Comparison of ENCODE assay signal across 8 cellular contexts in the genomic region with DNA sequence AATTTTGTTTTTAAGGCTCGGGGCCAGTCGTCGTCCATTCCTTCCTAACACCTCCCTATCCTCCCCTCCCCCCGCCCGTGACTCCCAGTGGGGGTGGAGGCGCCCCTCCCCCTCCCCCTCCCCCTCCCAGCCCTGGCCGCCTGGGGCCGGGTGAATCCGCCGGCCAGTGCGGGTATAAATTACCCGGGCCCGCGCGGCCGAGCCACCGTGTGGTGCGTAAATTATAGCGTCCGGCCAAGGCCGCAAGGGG. TPM values are rescaled to one million over a fixed set of nuclear protein-coding genes. Genes with fewer than 3 reads are reported as not detected.
DNase-seq lines count a peak whose midpoint lies in the region; ATAC-seq, FAIRE-seq and TF ChIP-seq lines count a peak whose summit lies in the region.

No MANE protein-coding gene starts in this region.

- in situ Hi-C loops in GM12878 (cut with MboI) = loop anchor here (25.0 kb wide), 1 partner anchor 174 kb away; no protein-coding TSS in a partner anchor

- H3K4me3 ChIP-seq in GM12878 (peak overlapping the region; percentile 70; the same call in 1 of the 2 replicates), right lobe of liver (peak overlapping the region; percentile 63 to 70 (median 67)), urinary bladder (ENCODE audit: low read depth, low read length) (peak overlapping the region; percentile 52)

- H3K4me3 Mint-ChIP-seq in activated naive CD4-positive, alpha-beta T cell treated with anti-CD3 and anti-CD28 coated beads, Interleukin-2, amount 50 U/mL, for 24 hours = peak overlapping the region; percentile 82

- peak overlapping the region; percentile 75 for H3K4me2 ChIP-seq in GM12878 (ENCODE audit: control insufficient read depth, insufficient read depth)

- peak overlapping the region; percentile 46; the same call in 1 of the 2 replicates for H3K27ac ChIP-seq in GM12878 (ENCODE audit: control insufficient read depth, insufficient read depth)
- H3K27ac ChIP-seq in right lobe of liver = peak overlapping the region; percentile 72 to 92 (median 87)
- H3K27ac ChIP-seq in urinary bladder (ENCODE audit: low read depth) = no peak overlapping the region

- peaks cover 0 to 5% of the 10 kb centered on the region in 2 experiments; a peak in 2 of 4 replicates for H3K36me3 ChIP-seq in GM12878 (ENCODE audit: control insufficient read depth in 2 of 2, insufficient read depth in 2 of 2, low read length in 1 of 2)
- H3K36me3 ChIP-seq in right lobe of liver = no peaks in the 10 kb centered on the region
- H3K36me3 ChIP-seq in urinary bladder (ENCODE audit: insufficient read depth) = no peaks in the 10 kb centered on the region

- H3K79me2 ChIP-seq in GM12878 (ENCODE audit: control insufficient read depth, insufficient read depth, low read length) = peaks cover 43% of the 10 kb centered on the region

- H2AFZ ChIP-seq in GM12878 (ENCODE audit: control insufficient read depth, low read depth, low read length) = no peak overlapping the region

- BruUV-seq in GM12878 (replicated peaks; lab: Mats Ljungman, UMichigan) = no TSS peak

- peak; percentile 0; the same call in 2 of the 3 replicates for ATAC-seq in GM12878
- ATAC-seq in right lobe of liver = peak in 1 of 4 donors; percentile 0
- ATAC-seq in GM21367 (IDR thresholded peaks at IDR 0.05; ENCODE audit: unreplicated experiment) = no peak

- peaks cover 29% of the 10 kb centered on the region for H3K4me1 Mint-ChIP-seq in activated naive CD4-positive, alpha-beta T cell treated with anti-CD3 and anti-CD28 coated beads, Interleukin-2, amount 50 U/mL, for 24 hours

- POLR2A ChIA-PET in GM12878 (lab: Charles Lee) = interaction anchor here (1.4 to 1.9 kb wide), 2 partner anchors 53 to 56 kb away, joined by 7 to 8 read pairs; no protein-coding TSS in a partner anchor

- RAD21 ChIA-PET in GM12878 (lab: Charles Lee; ENCODE audit: unreplicated experiment) = interaction anchor here (0.7 to 6.0 kb wide), 8 partner anchors 42 to 190 kb away, joined by 3 to 56 read pairs (median 12); no protein-coding TSS in a partner anchor

- H3K27me3 ChIP-seq in GM12878 (replicated peaks in 1 of 2; ENCODE audit: control insufficient read depth in 2 of 2, insufficient read depth in 2 of 2, low read length in 1 of 2) (no peaks in the 10 kb centered on the region), right lobe of liver (no peaks in the 10 kb centered on the region)

- no peaks in the 10 kb centered on the region for H3K27me3 Mint-ChIP-seq in activated naive CD4-positive, alpha-beta T cell treated with anti-CD3 and anti-CD28 coated beads, Interleukin-2, amount 50 U/mL, for 24 hours

- H3K4me1 ChIP-seq in GM12878 (ENCODE audit: control insufficient read depth, insufficient read depth, low read length) (peaks cover 37% of the 10 kb centered on the region), right lobe of liver (peaks cover 0 to 39% (median 18%) of the 10 kb centered on the region in 4 donors), urinary bladder (ENCODE audit: insufficient read depth) (peaks cover 2% of the 10 kb centered on the region)

- no peak overlapping the region; the same call in 1 of the 2 replicates for H3K9ac ChIP-seq in GM12878 (ENCODE audit: control insufficient read depth, insufficient read depth, low read length)

- peaks cover 12% of the 10 kb centered on the region for H4K20me1 ChIP-seq in GM12878 (ENCODE audit: control insufficient read depth, insufficient read depth)

- intact Hi-C loops in GM12878 (cut with micrococcal nuclease; ENCODE audit: unreplicated experiment) = loop anchor here (5.0 kb wide), 1 partner anchor 309 kb away; no protein-coding TSS in a partner anchor
- intact Hi-C loops in right lobe of liver (cut with DNase I) = loop anchor here in 1 of 2 donors (10.0 kb wide), 1 partner anchor 46 kb away; no protein-coding TSS in a partner anchor

- H3K9me3 ChIP-seq in GM12878 (replicated peaks; ENCODE audit: control insufficient read depth, insufficient read depth, low read length) (no peaks in the 10 kb centered on the region), right lobe of liver (no peaks in the 10 kb centered on the region)

- H3K27ac Mint-ChIP-seq in activated naive CD4-positive, alpha-beta T cell treated with anti-CD3 and anti-CD28 coated beads, Interleukin-2, amount 50 U/mL, for 24 hours = no peak overlapping the region

- no peak for TF ChIP-seq EP300 in GM12878 (IDR thresholded peaks at IDR 0.05; ENCODE audit: borderline replicate concordance in 1 of 2, control insufficient read depth in 1 of 2, low read depth in 2 of 2, low read length in 2 of 2)

- SMC1A ChIA-PET in GM12878 (lab: Charles Lee; ENCODE audit: uncharacterized antibody, unreplicated experiment) = interaction anchor here (0.6 to 3.1 kb wide), 8 partner anchors 40 to 116 kb away, joined by 3 to 20 read pairs (median 4); no protein-coding TSS in a partner anchor

- WGBS in GM12878 (ENCODE audit: insufficient coverage, insufficient replicate concordance, low lambda C conversion rate, missing lambda C conversion rate) = 0% methylated on average over 3 of the region's 21 CpGs
- 0% methylated on average over 11 of the region's 21 CpGs for WGBS in right lobe of liver (ENCODE audit: insufficient coverage, low coverage, low lambda C conversion rate, missing lambda C conversion rate)
- 2% methylated on average over 21 of the region's 21 CpGs for WGBS in urinary bladder

- no peaks in the 10 kb centered on the region for H3K9me3 Mint-ChIP-seq in activated naive CD4-positive, alpha-beta T cell treated with anti-CD3 and anti-CD28 coated beads, Interleukin-2, amount 50 U/mL, for 24 hours

- CTCF ChIA-PET in GM12878 (lab: Yijun Ruan, JAX) = interaction anchor here (1.0 to 5.3 kb wide), 21 partner anchors 42 to 191 kb away, joined by 3 to 47 read pairs (median 7); no protein-coding TSS in a partner anchor

- H3K36me3 Mint-ChIP-seq in activated naive CD4-positive, alpha-beta T cell treated with anti-CD3 and anti-CD28 coated beads, Interleukin-2, amount 50 U/mL, for 24 hours = no peaks in the 10 kb centered on the region

- no peak for TF ChIP-seq CTCF in GM12878 (IDR thresholded peaks at IDR 0.05 in 2 of 3, conservative IDR thresholded peaks at IDR 0.05 in 1 of 3; ENCODE audit: control insufficient read depth in 2 of 3, extremely low read depth in 1 of 3, insufficient read depth in 1 of 3, low read depth in 3 of 3, low read length in 3 of 3)
- no peak for TF ChIP-seq CTCF in right lobe of liver (IDR thresholded peaks at IDR 0.05)

- TF ChIP-seq RAD21 in GM12878 (IDR thresholded peaks at IDR 0.05; ENCODE audit: insufficient read depth, low read depth, low read length) = no peak

- no peak for DNase-seq in activated naive CD4-positive, alpha-beta T cell (lab: John Stamatoyannopoulos, UW)
- DNase-seq in GM12878 (ENCODE audit: low read depth, low spot score) (no peak), right lobe of liver (no peak), cerebellar cortex (ENCODE audit: low spot score) (no peak)
- no peak for DNase-seq in stimulated activated CD4-positive, alpha-beta T cell treated with anti-CD3 and anti-CD28 coated beads, Interleukin-15, amount 100 ng/mL, for 24 hours

- no peak for TF ChIP-seq POLR2A in GM12878 (IDR thresholded peaks at IDR 0.05; ENCODE audit: low read depth, low read length)
- no peak for TF ChIP-seq POLR2A in right lobe of liver (IDR thresholded peaks at IDR 0.05)

- FAIRE-seq in GM12878 (lab: Jason Lieb, UNC) = no peak

TF ChIP-seq in GM12878, 131 proteins besides CTCF, POLR2A, EP300 and RAD21 (continues in another document):
- TF ChIP-seq, protein P1, sequence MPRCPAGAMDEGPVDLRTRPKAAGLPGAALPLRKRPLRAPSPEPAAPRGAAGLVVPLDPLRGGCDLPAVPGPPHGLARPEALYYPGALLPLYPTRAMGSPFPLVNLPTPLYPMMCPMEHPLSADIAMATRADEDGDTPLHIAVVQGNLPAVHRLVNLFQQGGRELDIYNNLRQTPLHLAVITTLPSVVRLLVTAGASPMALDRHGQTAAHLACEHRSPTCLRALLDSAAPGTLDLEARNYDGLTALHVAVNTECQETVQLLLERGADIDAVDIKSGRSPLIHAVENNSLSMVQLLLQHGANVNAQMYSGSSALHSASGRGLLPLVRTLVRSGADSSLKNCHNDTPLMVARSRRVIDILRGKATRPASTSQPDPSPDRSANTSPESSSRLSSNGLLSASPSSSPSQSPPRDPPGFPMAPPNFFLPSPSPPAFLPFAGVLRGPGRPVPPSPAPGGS (IDR thresholded peaks at IDR 0.05; ENCODE audit: borderline replicate concordance, insufficient read depth, low read depth, low read length, poor library complexity, severe bottlenecking) = no peak

RNA-seq across cellular contexts. Expression of a gene that starts 2.0 kb away (rescaled TPM):
- 259 and 283 TPM in 2 replicates for total RNA-seq in GM12878 (2013; cell fraction: nucleolus; rRNA removed)
- total RNA-seq in GM12878 (2014; rRNA removed) = 19.1 and 19.2 TPM in 2 replicates
- 11.9 and 12.3 TPM in 2 replicates for total RNA-seq in GM12878 (2014; rRNA removed; fragmentation: Illumina TruSeq; extraction: Trizol)
- total RNA-seq in GM12878 (2021) = 49.8 and 58.7 TPM in 2 replicates
- polyA plus RNA-seq in GM12878 (2011; ENCODE audit: low read depth) = 11.7 TPM
- 16.1 and 19.8 TPM in 2 replicates for polyA plus RNA-seq in GM12878 (2011; rRNA removed)
- polyA plus RNA-seq in GM12878 (2011; cell fraction: cytosol; rRNA removed) = 15.1 and 20.5 TPM in 2 replicates
- 112 and 143 TPM in 2 replicates for polyA plus RNA-seq in GM12878 (2011; cell fraction: nucleus; rRNA removed)
- 23.5 and 23.9 TPM in 2 replicates for polyA plus RNA-seq in GM12878 (2012)
- polyA plus RNA-seq in GM12878 (2014; fragmentation: Illumina TruSeq; extraction: Trizol) = 27.1 and 31.1 TPM in 2 replicates
- 1 to 10 TPM; 4.6 to 5.1 TPM for polyA plus RNA-seq in GM12878 (2014; fragmentation: Nextera tagmentation; extraction: Ambion mirVana)
- polyA plus RNA-seq in GM12878 (2014; rRNA removed) = 26.8 and 28.1 TPM in 2 replicates
- polyA plus RNA-seq in GM12878 (2016; fragmentation: Nextera tagmentation; extraction: Ambion mirVana) = 10 to 100 TPM; 14.6 to 17.3 TPM
- polyA minus RNA-seq in GM12878 (2011; rRNA and poly(A)+ RNA removed) = 22.6 and 35.7 TPM in 2 replicates
- polyA minus RNA-seq in GM12878 (2011; cell fraction: cytosol; rRNA and poly(A)+ RNA removed) = 19.0 and 21.0 TPM in 2 replicates
- 33.7 and 54.0 TPM in 2 replicates for polyA minus RNA-seq in GM12878 (2011; cell fraction: nucleus; rRNA and poly(A)+ RNA removed)
- 10 to 100 TPM; 30.0 to 48.0 (median 38.8) TPM for total RNA-seq in right lobe of liver
- 33.4 TPM for total RNA-seq in urinary bladder
- 29.7 TPM for polyA plus RNA-seq in urinary bladder
